Comparison of ENCODE assay signal across 8 cellular contexts in genomic region chr9:33778700-33779351, GRCh38. TPM values are rescaled to one million over a fixed set of nuclear protein-coding genes. Genes with fewer than 3 reads are reported as not detected.
DNase-seq lines count a peak whose midpoint lies in the region; ATAC-seq and TF ChIP-seq lines count a peak whose summit lies in the region.

No MANE protein-coding gene starts in this region.

- H3K9me3 Mint-ChIP-seq in activated CD8-positive, alpha-beta T cell treated with anti-CD3 and anti-CD28 coated beads, Interleukin-2, amount 10 ng/mL, durations not matched to agents 7 days and 5 days (ENCODE audit: insufficient read depth): no peaks in the 10 kb centered on the region
- peaks cover 0 to 7% (median 1%) of the 10 kb centered on the region in 7 donors for H3K9me3 Mint-ChIP-seq in naive B cell

- H3K4me3 ChIP-seq in AG04450 (ENCODE audit: low read depth, low read length): no peak overlapping the region
- no peak overlapping the region for H3K4me3 ChIP-seq in epithelial cell of proximal tubule (ENCODE audit: low read depth, low read length)
- H3K4me3 ChIP-seq in tibial nerve: no peak overlapping the region

- no peak overlapping the region for H3K27ac ChIP-seq in AG04450 (ENCODE audit: low read depth, low read length)
- no peak overlapping the region for H3K27ac ChIP-seq in tibial nerve

- H3K27me3 Mint-ChIP-seq in activated CD8-positive, alpha-beta T cell treated with anti-CD3 and anti-CD28 coated beads, Interleukin-2, amount 10 ng/mL, durations not matched to agents 7 days and 5 days (ENCODE audit: low read depth): peaks cover 24% of the 10 kb centered on the region
- H3K27me3 Mint-ChIP-seq in naive B cell: peaks cover 4 to 10% (median 8%) of the 10 kb centered on the region in 3 donors

- 13 to 20% methylated on average over 6 of the region's 6 CpGs for WGBS in tibial nerve, 2 donors

- no peaks in the 10 kb centered on the region for H3K36me3 Mint-ChIP-seq in activated CD8-positive, alpha-beta T cell treated with anti-CD3 and anti-CD28 coated beads, Interleukin-2, amount 10 ng/mL, durations not matched to agents 7 days and 5 days (ENCODE audit: low read depth)
- H3K36me3 Mint-ChIP-seq in naive B cell: no peaks in the 10 kb centered on the region

- no peak for TF ChIP-seq EP300 in tibial nerve (IDR thresholded peaks at IDR 0.05)

- peak; percentile 91 for TF ChIP-seq CTCF in AG04450 (IDR thresholded peaks at IDR 0.05; ENCODE audit: low read depth, low read length)
- TF ChIP-seq CTCF in GM13977 (IDR thresholded peaks at IDR 0.05; ENCODE audit: extremely low read depth, insufficient read depth, missing control alignments): peak; percentile 76
- peak; percentile 90 for TF ChIP-seq CTCF in epithelial cell of proximal tubule (conservative IDR thresholded peaks at IDR 0.05; ENCODE audit: low read depth, low read length)
- TF ChIP-seq CTCF in tibial nerve (IDR thresholded peaks at IDR 0.05): peak; percentile 30 to 83 (median 66)

- in situ Hi-C loops in GM13977 (cut with MboI; ENCODE audit: low pct_unique_long_range_greater_than_20kb, low sequenced_read_pairs, unreplicated experiment): no loop called here

- no peak for TF ChIP-seq POLR2A in tibial nerve (IDR thresholded peaks at IDR 0.05)

- no peaks in the 10 kb centered on the region for H3K36me3 ChIP-seq in tibial nerve

- ATAC-seq in HG03280 (IDR thresholded peaks at IDR 0.05; ENCODE audit: unreplicated experiment): peak; percentile 74
- peak; percentile 86 for ATAC-seq in activated CD8-positive, alpha-beta T cell treated with anti-CD3 and anti-CD28 coated beads, Interleukin-2, amount 10 ng/mL, durations not matched to agents 7 days and 5 days
- ATAC-seq in naive B cell (ENCODE audit: low read depth in 2 of 2): peak; percentile 73 to 81

- DNase-seq in AG04450 (ENCODE audit: low read depth, low spot score) (no peak), GM13977 (ENCODE audit: low spot score) (peak; percentile 72), NCI-H748 (lab: John Stamatoyannopoulos, UW; ENCODE audit: unreplicated experiment) (peak; percentile 70), epithelial cell of proximal tubule (ENCODE audit: low read depth) (no peak), naive B cell (peak; percentile 55), tibial nerve (ENCODE audit: low spot score in 2 of 2) (peak in 1 of 2 donors; percentile 22)
- DNase-seq in activated CD8-positive, alpha-beta T cell treated with anti-CD3 and anti-CD28 coated beads, Interleukin-2, amount 10 ng/mL, durations not matched to agents 7 days and 5 days: peak; percentile 69

- no peak overlapping the region for H3K4me3 Mint-ChIP-seq in activated CD8-positive, alpha-beta T cell treated with anti-CD3 and anti-CD28 coated beads, Interleukin-2, amount 10 ng/mL, durations not matched to agents 7 days and 5 days
- H3K4me3 Mint-ChIP-seq in naive B cell: no peak overlapping the region

- no peaks in the 10 kb centered on the region for H3K4me1 ChIP-seq in tibial nerve

- POLR2A ChIA-PET in AG04450 (lab: Yijun Ruan, JAX): interaction anchor here (0.7 kb wide), 1 partner anchor 82 kb away, joined by 9 read pairs; no protein-coding TSS in a partner anchor
- POLR2A ChIA-PET in activated CD8-positive, alpha-beta T cell treated with anti-CD3 and anti-CD28 coated beads, Interleukin-2, amount 10 ng/mL, durations not matched to agents 7 days and 5 days (lab: Charles Lee): no interaction called here

- H3K4me1 Mint-ChIP-seq in activated CD8-positive, alpha-beta T cell treated with anti-CD3 and anti-CD28 coated beads, Interleukin-2, amount 10 ng/mL, durations not matched to agents 7 days and 5 days (ENCODE audit: low read depth): peaks cover 7% of the 10 kb centered on the region
- peaks cover 0 to 6% (median 6%) of the 10 kb centered on the region in 3 donors for H3K4me1 Mint-ChIP-seq in naive B cell

- H3K27ac Mint-ChIP-seq in activated CD8-positive, alpha-beta T cell treated with anti-CD3 and anti-CD28 coated beads, Interleukin-2, amount 10 ng/mL, durations not matched to agents 7 days and 5 days: no peak overlapping the region
- H3K27ac Mint-ChIP-seq in naive B cell: no peak overlapping the region

- CTCF ChIA-PET in AG04450 (lab: Charles Lee): interaction anchor here (0.6 to 3.7 kb wide), 35 partner anchors 9 to 295 kb away, joined by 3 to 45 read pairs (median 4); partner anchors contain the start of gene PRSS3
- CTCF ChIA-PET in activated CD8-positive, alpha-beta T cell treated with anti-CD3 and anti-CD28 coated beads, Interleukin-2, amount 10 ng/mL, durations not matched to agents 7 days and 5 days (lab: Charles Lee): interaction anchor here (0.6 to 5.0 kb wide), 27 partner anchors 8 to 597 kb away, joined by 3 to 69 read pairs (median 5); partner anchors contain the start of gene UBE2R2

- H3K27me3 ChIP-seq in AG04450 (ENCODE audit: control insufficient read depth, insufficient read depth, low read length): no peaks in the 10 kb centered on the region
- H3K27me3 ChIP-seq in tibial nerve: no peaks in the 10 kb centered on the region

- H3K9me3 ChIP-seq in AG04450 (ENCODE audit: control insufficient read depth, insufficient read depth, low read length): no peaks in the 10 kb centered on the region
- H3K9me3 ChIP-seq in tibial nerve: no peaks in the 10 kb centered on the region

RNA-seq across cellular contexts. Expression of gene PRSS3, which starts 16.5 kb away (rescaled TPM):
- polyA plus RNA-seq in AG04450 (2011; rRNA removed) (0.64 and 0.81 TPM in 2 replicates), naive B cell (ENCODE audit: low read depth in 6 of 6) (not detected)
- 1.3 and 1.5 TPM in 2 replicates for polyA minus RNA-seq in AG04450 (2011; rRNA and poly(A)+ RNA removed)
- total RNA-seq in activated CD8-positive, alpha-beta T cell treated with anti-CD3 and anti-CD28 coated beads, Interleukin-2, amount 10 ng/mL, durations not matched to agents 7 days and 5 days: not detected
- total RNA-seq in epithelial cell of proximal tubule (2.7 and 5.7 TPM in 2 replicates), tibial nerve (not detected)

RNA-seq across cellular contexts. Expression of gene UBE2R2, which starts 38.1 kb away (rescaled TPM):
- polyA plus RNA-seq in AG04450 (2011; rRNA removed) (38.8 and 42.2 TPM in 2 replicates), naive B cell (ENCODE audit: low read depth in 6 of 6) (10 to 100 TPM; 26.5 to 33.6 (median 28.9) TPM)
- polyA minus RNA-seq in AG04450 (2011; rRNA and poly(A)+ RNA removed): 35.6 and 46.1 TPM in 2 replicates
- total RNA-seq in activated CD8-positive, alpha-beta T cell treated with anti-CD3 and anti-CD28 coated beads, Interleukin-2, amount 10 ng/mL, durations not matched to agents 7 days and 5 days: 10 to 100 TPM; 28.2 to 28.3 TPM
- total RNA-seq in epithelial cell of proximal tubule (21.2 and 27.4 TPM in 2 replicates), tibial nerve (10 to 100 TPM; 23.2 to 28.4 (median 25.9) TPM)

Comparison
In these comparisons a context has a peak if more than half of its experiments do, and no peak if none do; other contexts are left out.
1. DNase-seq: peak in GM13977 (single experiment), NCI-H748 (single experiment), activated CD8-positive, alpha-beta T cell treated with anti-CD3 and anti-CD28 coated beads, Interleukin-2, amount 10 ng/mL, durations not matched to agents 7 days and 5 days (single experiment) and naive B cell (single experiment); none in AG04450 (single experiment) and epithelial cell of proximal tubule (single experiment).
2. Peak in every context shown above with its lines, with median percentiles within 50 percentile points of each other: CTCF ChIP-seq and ATAC-seq.